8 cellular contexts compared by ENCODE assay signal in the genomic region with DNA sequence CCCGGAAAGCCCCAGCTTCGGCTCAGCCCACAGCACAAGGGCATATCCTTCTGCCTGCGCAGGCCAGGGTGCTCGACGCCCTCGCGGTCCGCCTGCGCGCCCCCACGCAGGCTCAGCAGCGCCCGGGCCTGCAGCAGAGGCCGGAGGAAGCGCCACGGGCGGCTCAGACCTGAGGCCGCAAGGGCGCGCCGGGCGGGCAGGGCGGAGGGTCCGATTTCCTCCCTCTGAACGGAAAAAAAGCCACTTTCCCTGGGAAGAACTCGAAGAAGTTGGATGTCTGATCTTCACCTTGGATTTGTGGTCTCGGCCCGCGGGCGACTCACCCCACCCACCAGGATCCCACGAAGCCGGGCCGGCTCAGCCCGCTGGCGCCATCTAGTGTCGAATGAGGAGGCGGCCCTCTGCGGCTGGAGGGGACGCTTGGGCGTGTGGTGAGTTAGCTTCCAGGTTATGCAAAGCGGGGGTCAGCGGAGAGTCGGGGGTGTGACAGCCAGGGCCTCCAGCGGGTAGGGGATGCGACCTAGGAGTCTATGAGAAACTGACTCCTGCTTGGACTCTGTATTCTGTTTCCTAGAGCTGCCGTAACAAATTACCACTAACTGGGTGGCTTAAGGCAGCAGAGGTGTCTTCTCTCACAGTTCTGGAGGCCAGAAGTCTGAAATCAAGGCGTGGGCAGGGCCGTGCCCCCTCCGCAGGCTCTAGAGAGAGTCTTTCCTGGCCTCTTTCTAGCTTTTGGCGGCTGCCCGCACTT. TPM values are rescaled to one million over a fixed set of nuclear protein-coding genes. Genes with fewer than 3 reads are reported as not detected.
DNase-seq lines count a peak whose midpoint lies in the region; ATAC-seq and TF ChIP-seq lines count a peak whose summit lies in the region.

No MANE protein-coding gene starts in this region.

- H2AFZ ChIP-seq in PC-9 = peak overlapping the region; percentile 71

- no peaks in the 10 kb centered on the region for H3K27me3 ChIP-seq in PC-9 (ENCODE audit: insufficient read depth, low read depth)

- peak overlapping the region; percentile 77 for H3K4me3 Mint-ChIP-seq in activated T-helper 17 cell treated with anti-CD3 and anti-CD28 coated beads, Interleukin-2, amount 50 U/mL, for 72 hours
- H3K4me3 Mint-ChIP-seq in natural killer cell treated with Interleukin-12 subunit alpha and Interleukin-12 subunit beta and Interleukin-15 and Interleukin-18, amount 100 ng/mL, for 72 hours = peak overlapping the region; percentile 84

- BruUV-seq in PC-9 (replicated peaks; lab: Mats Ljungman, UMichigan) = no TSS peak

- H3K4me3 ChIP-seq in PC-9 = peak overlapping the region; percentile 52; the same call in 1 of the 2 replicates

- no peaks in the 10 kb centered on the region for H3F3A ChIP-seq in PC-9 (ENCODE audit: insufficient read depth, low read depth)

- H3K9me3 ChIP-seq in PC-9 (ENCODE audit: insufficient read depth, low read depth) = no peaks in the 10 kb centered on the region

- peak; percentile 99 for TF ChIP-seq CTCF in PC-9 (conservative IDR thresholded peaks at IDR 0.05)

- no peaks in the 10 kb centered on the region for H4K20me1 ChIP-seq in PC-9 (ENCODE audit: insufficient read depth)

- H3K9me2 ChIP-seq in PC-9 (ENCODE audit: insufficient read depth) = no peaks in the 10 kb centered on the region

- POLR2A ChIA-PET in PC-9 (lab: Charles Lee; ENCODE audit: unreplicated experiment) = interaction anchor here (0.6 kb wide), 1 partner anchor 126 kb away, joined by 5 read pairs; no protein-coding TSS in a partner anchor

- no peak overlapping the region for H3K27ac ChIP-seq in PC-9

- H3K4me2 ChIP-seq in PC-9 = peak overlapping the region; percentile 88

- CTCF ChIA-PET in PC-9 (lab: Charles Lee) = interaction anchor here (0.7 kb wide), 1 partner anchor 142 kb away, joined by 4 read pairs; no protein-coding TSS in a partner anchor

- DNase-seq in COLO668 (lab: John Stamatoyannopoulos, UW; ENCODE audit: unreplicated experiment) (peak; percentile 85), HUDEP-2 (lab: John Stamatoyannopoulos, UW; ENCODE audit: unreplicated experiment in 76 of 76) (peak in 65 of 76 experiments; percentile 1 to 81 (median 58)), PC-9 (peak in 1 of 2 experiments; percentile 82), fibroblast of peridontal ligament (ENCODE audit: extremely low read depth) (peak; percentile 65)
- peak; percentile 92 for DNase-seq in natural killer cell treated with Interleukin-12 subunit alpha and Interleukin-12 subunit beta and Interleukin-15 and Interleukin-18, amount 100 ng/mL, for 72 hours (ENCODE audit: low spot score)
- DNase-seq in stimulated activated naive CD4-positive, alpha-beta T cell treated with Interleukin-2 at 50 U/mL for 16 hours (lab: John Stamatoyannopoulos, UW) = peak; percentile 72

- no peaks in the 10 kb centered on the region for H3K36me3 Mint-ChIP-seq in activated T-helper 17 cell treated with anti-CD3 and anti-CD28 coated beads, Interleukin-2, amount 50 U/mL, for 72 hours (ENCODE audit: low read depth)
- H3K36me3 Mint-ChIP-seq in natural killer cell treated with Interleukin-12 subunit alpha and Interleukin-12 subunit beta and Interleukin-15 and Interleukin-18, amount 100 ng/mL, for 72 hours = no peaks in the 10 kb centered on the region

- H3K27ac Mint-ChIP-seq in activated T-helper 17 cell treated with anti-CD3 and anti-CD28 coated beads, Interleukin-2, amount 50 U/mL, for 72 hours = peak overlapping the region; percentile 89
- H3K27ac Mint-ChIP-seq in natural killer cell treated with Interleukin-12 subunit alpha and Interleukin-12 subunit beta and Interleukin-15 and Interleukin-18, amount 100 ng/mL, for 72 hours = peak overlapping the region; percentile 79 to 93

- intact Hi-C loops in PC-9 (cut with micrococcal nuclease; ENCODE audit: unreplicated experiment) = loop anchor here (1.0 to 5.0 kb wide), 3 partner anchors 124 to 485 kb away; no protein-coding TSS in a partner anchor

- peaks cover 25% of the 10 kb centered on the region for H3K4me1 Mint-ChIP-seq in activated T-helper 17 cell treated with anti-CD3 and anti-CD28 coated beads, Interleukin-2, amount 50 U/mL, for 72 hours
- peaks cover 36 to 41% of the 10 kb centered on the region in 2 donors for H3K4me1 Mint-ChIP-seq in natural killer cell treated with Interleukin-12 subunit alpha and Interleukin-12 subunit beta and Interleukin-15 and Interleukin-18, amount 100 ng/mL, for 72 hours (ENCODE audit: low read depth in 2 of 2)

- peak; percentile 85 for ATAC-seq in GM19455 (IDR thresholded peaks at IDR 0.05; ENCODE audit: unreplicated experiment)
- peak; percentile 92 for ATAC-seq in activated T-helper 17 cell treated with anti-CD3 and anti-CD28 coated beads, Interleukin-2, amount 50 U/mL, for 72 hours (replicated peaks)
- ATAC-seq in natural killer cell treated with Interleukin-12 subunit alpha and Interleukin-12 subunit beta and Interleukin-15 and Interleukin-18, amount 100 ng/mL, for 72 hours = peak; percentile 95 to 96

- H3K79me2 ChIP-seq in PC-9 (ENCODE audit: low read depth) = no peaks in the 10 kb centered on the region

- H3K4me1 ChIP-seq in PC-9 (replicated peaks; ENCODE audit: insufficient read depth) = 0 out of 2 replicates have a peak, but pooled peaks cover 3% of the 10 kb centered on the region

- no peaks in the 10 kb centered on the region for H3K36me3 ChIP-seq in PC-9 (ENCODE audit: low read depth)

- no peaks in the 10 kb centered on the region for H3K27me3 Mint-ChIP-seq in activated T-helper 17 cell treated with anti-CD3 and anti-CD28 coated beads, Interleukin-2, amount 50 U/mL, for 72 hours
- no peaks in the 10 kb centered on the region for H3K27me3 Mint-ChIP-seq in natural killer cell treated with Interleukin-12 subunit alpha and Interleukin-12 subunit beta and Interleukin-15 and Interleukin-18, amount 100 ng/mL, for 72 hours

- no peaks in the 10 kb centered on the region for H3K9me3 Mint-ChIP-seq in activated T-helper 17 cell treated with anti-CD3 and anti-CD28 coated beads, Interleukin-2, amount 50 U/mL, for 72 hours
- H3K9me3 Mint-ChIP-seq in natural killer cell treated with Interleukin-12 subunit alpha and Interleukin-12 subunit beta and Interleukin-15 and Interleukin-18, amount 100 ng/mL, for 72 hours = no peaks in the 10 kb centered on the region

RNA-seq across cellular contexts. Expression of a gene that starts 40.0 kb away (rescaled TPM):
- total RNA-seq in PC-9 (2021) = 385 and 395 TPM in 2 replicates
- 100 to 1,000 TPM; 280 to 368 TPM for total RNA-seq in activated T-helper 17 cell treated with anti-CD3 and anti-CD28 coated beads, Interleukin-2, amount 50 U/mL, for 72 hours
- total RNA-seq in natural killer cell treated with Interleukin-12 subunit alpha and Interleukin-12 subunit beta and Interleukin-15 and Interleukin-18, amount 100 ng/mL, for 72 hours = 100 to 1,000 TPM; 317 to 354 TPM
